In genomic region chr17:36482611-36483504, GRCh38 we compare ENCODE assay signal across 8 cellular contexts. TPM values are rescaled to one million over a fixed set of nuclear protein-coding genes. Genes with fewer than 3 reads are reported as not detected.
A peak's percentile ranks its signal among the peaks of the same experiment; 100 is the strongest.
DNase-seq lines count a peak whose midpoint lies in the region; ATAC-seq and TF ChIP-seq lines count a peak whose summit lies in the region.

No MANE protein-coding gene starts in this region.

- no peak overlapping the region for H3K4me3 ChIP-seq in BLaER1 treated with 17β-estradiol and CSF1 and Interleukin-3, amounts not matched to agents 10 nM and 100 nM
- H3K4me3 ChIP-seq in HEK293 (ENCODE audit: low read depth, low read length) (no peak overlapping the region; the same call in 1 of the 2 replicates), colonic mucosa (peak overlapping the region; percentile 23)

- H3K36me3 ChIP-seq in BLaER1 treated with 17β-estradiol and CSF1 and Interleukin-3, amounts not matched to agents 10 nM and 100 nM: peaks cover 0 to 5% (median 0%) of the 10 kb centered on the region in 11 experiments; a peak in 2 of 22 replicates
- H3K36me3 ChIP-seq in HEK293 (ENCODE audit: control insufficient read depth in 2 of 2, insufficient read depth in 1 of 2, low read length in 2 of 2) (peaks cover 0 to 1% of the 10 kb centered on the region in 2 experiments; a peak in 1 of 3 replicates), colonic mucosa (no peaks in the 10 kb centered on the region)

- POLR2A ChIA-PET in HEK293 (lab: Yijun Ruan, JAX): interaction anchor here (0.5 kb wide), 1 partner anchor 504 kb away, joined by 3 read pairs; no protein-coding TSS in a partner anchor

- H3K4me1 ChIP-seq in BLaER1 treated with 17β-estradiol and CSF1 and Interleukin-3, amounts not matched to agents 10 nM and 100 nM: peaks cover 18 to 31% (median 22%) of the 10 kb centered on the region in 10 experiments
- H3K4me1 ChIP-seq in HEK293 (ENCODE audit: control insufficient read depth, insufficient read depth, low read length): no peaks in the 10 kb centered on the region
- peaks cover 8% of the 10 kb centered on the region for H3K4me1 ChIP-seq in colonic mucosa

- CTCF ChIA-PET in HEK293 (lab: Yijun Ruan, JAX): interaction anchor here (0.5 to 3.9 kb wide), 51 partner anchors 8 to 835 kb away, joined by 3 to 29 read pairs (median 4); partner anchors contain the start of gene CCL16

- intact Hi-C loops in colonic mucosa (cut with DNase I): loop anchor here (10.0 kb wide), 1 partner anchor 508 kb away; no protein-coding TSS in a partner anchor

- peak overlapping the region in 2 of 11 experiments; percentile 10 to 22; a peak in 1 of 22 replicates for H3K9ac ChIP-seq in BLaER1 treated with 17β-estradiol and CSF1 and Interleukin-3, amounts not matched to agents 10 nM and 100 nM
- peak overlapping the region in 1 of 2 donors; percentile 56 for H3K9ac ChIP-seq in colonic mucosa (ENCODE audit: low read depth in 2 of 2, low read length in 2 of 2)

- no peak overlapping the region for H3K27ac ChIP-seq in BLaER1 treated with 17β-estradiol and CSF1 and Interleukin-3, amounts not matched to agents 10 nM and 100 nM
- H3K27ac ChIP-seq in HEK293 (ENCODE audit: extremely low read depth, low read depth, low read length) (no peak overlapping the region), colonic mucosa (no peak overlapping the region), layer of hippocampus (ENCODE audit: low read depth, low read length) (peak overlapping the region; percentile 52)

- no peaks in the 10 kb centered on the region for H3K9me3 ChIP-seq in BLaER1 treated with 17β-estradiol and CSF1 and Interleukin-3, amounts not matched to agents 10 nM and 100 nM (replicated peaks in 1 of 11)
- H3K9me3 ChIP-seq in HEK293 (ENCODE audit: control insufficient read depth, insufficient read depth, low read depth, low read length) (no peaks in the 10 kb centered on the region), colonic mucosa (no peaks in the 10 kb centered on the region)

- DNase-seq in NCI-H226: peak; percentile 72
- peak; percentile 90 for DNase-seq in activated CD4-positive, alpha-beta T cell treated with anti-CD3 and anti-CD28 coated beads for 48 hours
- peak; percentile 84 for DNase-seq in colonic mucosa
- peak; percentile 57 to 78 for DNase-seq in stimulated activated CD4-positive, alpha-beta T cell treated with anti-CD3 and anti-CD28 coated beads, Interleukin-15, amount 100 ng/mL, for 1 hour (ENCODE audit: low read depth in 1 of 2, low spot score in 1 of 2)

- peaks cover 0 to 12% (median 7%) of the 10 kb centered on the region in 11 experiments; a peak in 7 of 22 replicates for H4K20me1 ChIP-seq in BLaER1 treated with 17β-estradiol and CSF1 and Interleukin-3, amounts not matched to agents 10 nM and 100 nM

- H3K4me2 ChIP-seq in BLaER1 treated with 17β-estradiol and CSF1 and Interleukin-3, amounts not matched to agents 10 nM and 100 nM: peak overlapping the region; percentile 4 to 66 (median 43); a peak in 21 of 22 replicates

- no peaks in the 10 kb centered on the region for H3K27me3 ChIP-seq in BLaER1 treated with 17β-estradiol and CSF1 and Interleukin-3, amounts not matched to agents 10 nM and 100 nM
- no peaks in the 10 kb centered on the region for H3K27me3 ChIP-seq in colonic mucosa
- H3K27me3 ChIP-seq in layer of hippocampus (ENCODE audit: control insufficient read depth, insufficient read depth, low read length): no peaks in the 10 kb centered on the region

- TF ChIP-seq CTCF in HEK293 (tag by site-specific recombination; IDR thresholded peaks at IDR 0.05) (peak; percentile 62), colonic mucosa (IDR thresholded peaks at IDR 0.05) (peak; percentile 96)

- no peak for ATAC-seq in GM19452 (IDR thresholded peaks at IDR 0.05; ENCODE audit: unreplicated experiment)

TF ChIP-seq in HEK293, 187 proteins besides CTCF, POLR2A, EP300 and RAD21 (continues in another document):
- TF ChIP-seq ZNF133 (tag by site-specific recombination; IDR thresholded peaks at IDR 0.05): no peak
- TF ChIP-seq ZFP69B (tag by site-specific recombination; IDR thresholded peaks at IDR 0.05): 0 out of 2 replicates have a peak, but pooled peaks have one; percentile 25
- TF ChIP-seq ZSCAN30 (tag by site-specific recombination; IDR thresholded peaks at IDR 0.05): peak; percentile 80; the same call in 1 of the 2 replicates
- TF ChIP-seq KLF10 (tag by site-specific recombination; IDR thresholded peaks at IDR 0.05): no peak
- 0 out of 2 replicates have a peak, but pooled peaks have one; percentile 50 for TF ChIP-seq ZNF391 (tag by site-specific recombination; IDR thresholded peaks at IDR 0.05; ENCODE audit: borderline replicate concordance, low read depth)
- no peak for TF ChIP-seq ZNF302 (tag by site-specific recombination; IDR thresholded peaks at IDR 0.05; ENCODE audit: low read depth)
- no peak for TF ChIP-seq ZNF549 (tag by site-specific recombination; IDR thresholded peaks at IDR 0.05)
- TF ChIP-seq TRIM28 (IDR thresholded peaks at IDR 0.05; ENCODE audit: borderline replicate concordance, low read length): no peak
- peak; percentile 77; the same call in 1 of the 2 replicates for TF ChIP-seq ZNF610 (tag by site-specific recombination; IDR thresholded peaks at IDR 0.05; ENCODE audit: borderline replicate concordance)
- no peak for TF ChIP-seq ZNF274 (IDR thresholded peaks at IDR 0.05; ENCODE audit: low read length)
- no peak for TF ChIP-seq ZNF274 (tag by site-specific recombination; IDR thresholded peaks at IDR 0.05; ENCODE audit: borderline replicate concordance)
- no peak for TF ChIP-seq ZNF394 (tag by site-specific recombination; IDR thresholded peaks at IDR 0.05; ENCODE audit: borderline replicate concordance)
- peak; percentile 56 for TF ChIP-seq ZNF692 (tag by site-specific recombination; IDR thresholded peaks at IDR 0.05)
- TF ChIP-seq ZNF266 (tag by site-specific recombination; IDR thresholded peaks at IDR 0.05; ENCODE audit: low read depth): no peak
- no peak for TF ChIP-seq FEZF1 (tag by site-specific recombination; IDR thresholded peaks at IDR 0.05)
- peak; percentile 71; the same call in 1 of the 2 replicates for TF ChIP-seq ZBTB10 (tag by site-specific recombination; IDR thresholded peaks at IDR 0.05)
- no peak for TF ChIP-seq ZNF362 (tag by site-specific recombination; IDR thresholded peaks at IDR 0.05)
- no peak for TF ChIP-seq ZNF677 (tag by site-specific recombination; IDR thresholded peaks at IDR 0.05)
- TF ChIP-seq PBX3 (CRISPR knock-in tag; IDR thresholded peaks at IDR 0.05): peak; percentile 80; the same call in 1 of the 2 replicates
- TF ChIP-seq ZBTB7A (tag by site-specific recombination; IDR thresholded peaks at IDR 0.05; ENCODE audit: low read depth): no peak
- TF ChIP-seq HOXA7 (CRISPR knock-in tag; IDR thresholded peaks at IDR 0.05; ENCODE audit: borderline replicate concordance): no peak

RNA-seq across cellular contexts. Expression of gene ZNHIT3, which starts 3.6 kb away (rescaled TPM):
- total RNA-seq in colonic mucosa: 10 to 100 TPM; 29.0 to 31.6 TPM

RNA-seq across cellular contexts. Expression of gene MYO19, which starts 51.8 kb away (rescaled TPM):
- 100 to 1,000 TPM in 1 of 2 donors, 10 to 100 TPM in 1; 48.8 to 149 TPM for total RNA-seq in colonic mucosa

RNA-seq across cellular contexts. Expression of gene PIGW, which starts 51.9 kb away (rescaled TPM):
- total RNA-seq in colonic mucosa: 10 to 100 TPM in 1 of 2 donors, 1 to 10 TPM in 1; 4.8 to 10.2 TPM
